14 cellular contexts compared by ENCODE assay signal in genomic region chr17:42651392-42651791, GRCh38. TPM values are rescaled to one million over a fixed set of nuclear protein-coding genes. Genes with fewer than 3 reads are reported as not detected.
"Had no signal": no experiment of that assay in that cellular context is flagged by ENCODE, and none has a peak within 500 bp of the region (broad histone marks: within the 10 kb centered on the region; RNA-seq: fewer than 3 reads in every experiment).

No MANE protein-coding gene starts in this region.

- H3K4me3 ChIP-seq: heart right ventricle, mucosa of descending colon, sigmoid colon, skin epidermis had no signal

- H3K36me3 Mint-ChIP-seq: naive thymus-derived CD8-positive, alpha-beta T cell; type B pancreatic cell had no signal

- H3K9me3 Mint-ChIP-seq: naive thymus-derived CD8-positive, alpha-beta T cell; neural crest cell; type B pancreatic cell had no signal

- H3K27ac ChIP-seq: heart right ventricle, sigmoid colon, skin epidermis had no signal

- H3K9me3 ChIP-seq: heart right ventricle, mucosa of descending colon, sigmoid colon had no signal

- H3K27me3 ChIP-seq: sigmoid colon had no signal

- H3K36me3 ChIP-seq: heart right ventricle, sigmoid colon had no signal

- H3K27ac Mint-ChIP-seq: naive thymus-derived CD8-positive, alpha-beta T cell; type B pancreatic cell had no signal

- DNase-seq: effector memory CD4-positive, alpha-beta T cell; heart right ventricle; hypothalamus; islet precursor cell; mammary epithelial cell; mucosa of descending colon; naive thymus-derived CD8-positive, alpha-beta T cell; posterior cingulate gyrus; sigmoid colon; stimulated activated naive CD4-positive, alpha-beta T cell treated with Interleukin-2 at 50 U/mL for 16 hours had no signal

- H3K4me3 Mint-ChIP-seq: naive thymus-derived CD8-positive, alpha-beta T cell; neural crest cell; type B pancreatic cell had no signal

RNA-seq across cellular contexts. Expression of gene PLEKHH3, which starts 25.4 kb away (rescaled TPM):
- total RNA-seq: naive thymus-derived CD8-positive, alpha-beta T cell had no signal

RNA-seq across cellular contexts. Expression of gene CCR10, which starts 30.3 kb away (rescaled TPM):
- total RNA-seq: esophagus mucosa had no signal
